7 cellular contexts compared by ENCODE assay signal in genomic region chr19:17334414-17335409, GRCh38. TPM values are rescaled to one million over a fixed set of nuclear protein-coding genes. Genes with fewer than 3 reads are reported as not detected.
DNase-seq lines count a peak whose midpoint lies in the region; ATAC-seq, FAIRE-seq and TF ChIP-seq lines count a peak whose summit lies in the region.

Gene ANO8, minus strand, starts transcription at chr19:17334855. Its CDS starts 185 bp downstream, at chr19:17334670.

- no peaks in the 10 kb centered on the region for H4K20me1 ChIP-seq in HepG2 (ENCODE audit: insufficient read depth, low read length)

- H3K4me3 ChIP-seq in HepG2 (replicated peaks in 1 of 3; ENCODE audit: insufficient read depth in 1 of 3, low read depth in 2 of 3, low read length in 3 of 3), result peak within 1 kb of the TSS; percentile 70 to 91 (median 77)

- CTCF ChIA-PET in HepG2 (lab: Yijun Ruan, JAX; ENCODE audit: low intra/inter-chr PET ratio, low total read pairs), result no interaction called here

- ATAC-seq in HG03565 (IDR thresholded peaks at IDR 0.05; ENCODE audit: unreplicated experiment), result peak; percentile 27
- ATAC-seq in HepG2, result peak; percentile 61

- POLR2A ChIA-PET in HepG2 (lab: Yijun Ruan, JAX), result interaction anchor here (0.6 to 3.7 kb wide), 7 partner anchors 17 to 120 kb away, joined by 3 to 37 read pairs (median 4); partner anchors contain the start of genes DDA1 and USE1

- peak within 1 kb of the TSS; percentile 68 for H3K27ac ChIP-seq in HepG2 (ENCODE audit: extremely low read length, insufficient read depth, low read length)

- peak within 1 kb of the TSS; percentile 91 for H3K4me2 ChIP-seq in HepG2 (ENCODE audit: low read depth, low read length)

- DNase-seq in NCI-H748 treated with DMSO at 0.1 percent for 48 hours (lab: John Stamatoyannopoulos, UW) (peak; percentile 79), dermis blood vessel endothelial cell (peak; percentile 99), HepG2 (ENCODE audit: low spot score) (peak; percentile 91)
- DNase-seq in activated CD4-positive, alpha-beta T cell treated with anti-CD3 and anti-CD28 coated beads, Interleukin-2, amount 50 U/mL, for 1 hour, result peak; percentile 96
- DNase-seq in stimulated activated CD4-positive, alpha-beta T cell treated with anti-CD3 and anti-CD28 coated beads, Interleukin-2, amount 100 ng/mL, for 4 hours (ENCODE audit: low read depth), result peak; percentile 92

- H3K9ac ChIP-seq in HepG2 (ENCODE audit: insufficient read depth, low read depth, low read length), result peak within 1 kb of the TSS; percentile 82

- TF ChIP-seq POLR2A in GM18526 (IDR thresholded peaks at IDR 0.05; ENCODE audit: extremely low read depth, insufficient read length) (peak; percentile 26), HepG2 (IDR thresholded peaks at IDR 0.05; ENCODE audit: insufficient read depth in 1 of 2, low read depth in 2 of 2, low read length in 2 of 2) (peak in 1 of 2 experiments; percentile 50; a peak in 1 of 4 replicates)

- peak; percentile 64 for FAIRE-seq in HepG2 (lab: Jason Lieb, UNC)

- H3K27me3 ChIP-seq in HepG2 (ENCODE audit: control insufficient read depth in 1 of 2, insufficient read depth in 2 of 2, low read length in 2 of 2), result no peaks in the 10 kb centered on the region; a peak in 1 of 5 replicates

- H3K4me1 ChIP-seq in HepG2 (ENCODE audit: insufficient read depth, low read length), result peaks cover 55% of the 10 kb centered on the region

- 0 out of 2 replicates have a peak, but pooled peaks have one; percentile 23 for TF ChIP-seq CTCF in HepG2 (CRISPR knock-in tag; IDR thresholded peaks at IDR 0.05)

- peak within 1 kb of the TSS; percentile 54 for H2AFZ ChIP-seq in HepG2 (ENCODE audit: low read length)

- TF ChIP-seq EP300 in HepG2 (IDR thresholded peaks at IDR 0.05; ENCODE audit: low read depth in 2 of 2, low read length in 2 of 2) (no peak), HepG2 (CRISPR knock-in tag; IDR thresholded peaks at IDR 0.05; ENCODE audit: borderline replicate concordance) (no peak)

- H3K79me2 ChIP-seq in HepG2 (ENCODE audit: insufficient read depth, low read length), result peaks cover 7% of the 10 kb centered on the region

- TF ChIP-seq RAD21 in HepG2 (CRISPR knock-in tag; IDR thresholded peaks at IDR 0.05), result peak; percentile 55

- 4% methylated on average over 34 of the region's 86 CpGs for WGBS in HepG2 (ENCODE audit: low lambda C conversion rate)

- no peaks in the 10 kb centered on the region for H3K9me3 ChIP-seq in HepG2 (ENCODE audit: low read length)

- BruUV-seq in HepG2 (replicated peaks; lab: Mats Ljungman, UMichigan), result no TSS peak

- intact Hi-C loops in HepG2 (cut with micrococcal nuclease; ENCODE audit: unreplicated experiment), result loop anchor here (5.0 kb wide), 1 partner anchor 73 kb away; the partner anchor contains the start of gene BST2

- 0 out of 5 replicates have a peak, but pooled peaks cover 0 to 4% of the 10 kb centered on the region in 2 experiments for H3K36me3 ChIP-seq in HepG2 (replicated peaks in 1 of 2; ENCODE audit: control insufficient read depth in 1 of 2, insufficient read depth in 2 of 2, low read length in 2 of 2)

- in situ Hi-C loops in HepG2 (cut with HindIII; ENCODE audit: extremely low pct_ligation_motif_present, low pct_unique_long_range_greater_than_20kb), result no loop called here

TF ChIP-seq in HepG2, 621 proteins besides CTCF, POLR2A, EP300 and RAD21 (continues in another document):
- TF ChIP-seq ZNF766 (CRISPR knock-in tag; IDR thresholded peaks at IDR 0.05; ENCODE audit: borderline replicate concordance) (peak; percentile 53; the same call in 1 of the 2 replicates), KMT2B (CRISPR knock-in tag; IDR thresholded peaks at IDR 0.05) (no peak), PREB (CRISPR knock-in tag; IDR thresholded peaks at IDR 0.05) (no peak), NCOR1 (IDR thresholded peaks at IDR 0.05; ENCODE audit: borderline replicate concordance, low read length) (no peak), TOE1 (CRISPR knock-in tag; IDR thresholded peaks at IDR 0.05) (no peak), FOXP1 (IDR thresholded peaks at IDR 0.05) (no peak), FOXP1 (CRISPR knock-in tag; IDR thresholded peaks at IDR 0.05) (no peak), SIN3A (IDR thresholded peaks at IDR 0.05; ENCODE audit: borderline replicate concordance, low read depth, low read length) (peak; percentile 78), TGIF2 (CRISPR knock-in tag; IDR thresholded peaks at IDR 0.05) (peak; percentile 62; the same call in 1 of the 2 replicates), JUND (CRISPR knock-in tag; IDR thresholded peaks at IDR 0.05) (0 out of 2 replicates have a peak, but pooled peaks have one; percentile 51)

RNA-seq across cellular contexts. Expression of gene ANO8, which starts in this region (rescaled TPM):
- total RNA-seq in dermis blood vessel endothelial cell (5.0 and 6.8 TPM in 2 replicates), HepG2 (2016; rRNA removed; fragmentation: Illumina TruSeq; extraction: Trizol) (0.79 and 1.8 TPM in 2 replicates)
- total RNA-seq in HepG2 (2016; cell fraction: cytosol; rRNA removed; fragmentation: Illumina TruSeq; extraction: Trizol; ENCODE audit: low read depth), result 0.26 and 0.51 TPM in 2 replicates
- total RNA-seq in HepG2 (2016; cell fraction: insoluble cytoplasmic fraction; rRNA removed; fragmentation: Illumina TruSeq; extraction: Trizol), result 0.62 and 2.2 TPM in 2 replicates
- total RNA-seq in HepG2 (2016; cell fraction: membrane; rRNA removed; fragmentation: Illumina TruSeq; extraction: Trizol), result 0.69 and 0.87 TPM in 2 replicates
- total RNA-seq in HepG2 (2016; cell fraction: nucleus; rRNA removed; fragmentation: Illumina TruSeq; extraction: Trizol), result 3.0 and 3.6 TPM in 2 replicates
- 3.5 and 5.1 TPM in 2 replicates for polyA plus RNA-seq in HepG2 (2011; rRNA removed)
- polyA plus RNA-seq in HepG2 (2011; cell fraction: cytosol; rRNA removed), result 1.8 and 2.2 TPM in 2 replicates
- polyA plus RNA-seq in HepG2 (2011; cell fraction: nucleus; rRNA removed), result 27.1 and 30.5 TPM in 2 replicates
- polyA plus RNA-seq in HepG2 (2012), result 3.2 and 4.5 TPM in 2 replicates
- polyA plus RNA-seq in HepG2 (2016; cell fraction: cytosol; fragmentation: Illumina TruSeq; extraction: Trizol; ENCODE audit: low read depth), result 0.24 and 0.28 TPM in 2 replicates
- polyA plus RNA-seq in HepG2 (2016; cell fraction: insoluble cytoplasmic fraction; fragmentation: Illumina TruSeq; extraction: Trizol; ENCODE audit: low read depth), result 0.87 and 1.1 TPM in 2 replicates
- 0.37 and 0.50 TPM in 2 replicates for polyA plus RNA-seq in HepG2 (2016; cell fraction: membrane; fragmentation: Illumina TruSeq; extraction: Trizol; ENCODE audit: low read depth)
- 12.4 and 14.0 TPM in 2 replicates for polyA plus RNA-seq in HepG2 (2016; cell fraction: nucleus; fragmentation: Illumina TruSeq; extraction: Trizol; ENCODE audit: insufficient read depth, low read depth)
- 7.6 and 10.4 TPM in 2 replicates for polyA minus RNA-seq in HepG2 (2011; rRNA and poly(A)+ RNA removed; ENCODE audit: low replicate concordance)
- polyA minus RNA-seq in HepG2 (2011; cell fraction: cytosol; rRNA and poly(A)+ RNA removed), result 3.0 TPM in 2 replicates
- polyA minus RNA-seq in HepG2 (2011; cell fraction: nucleus; rRNA and poly(A)+ RNA removed), result 9.2 and 9.3 TPM in 2 replicates

Comparison
In these comparisons a context has a peak if more than half of its experiments do, and no peak if none do; other contexts are left out.
1. Peak in every context shown above with its lines: DNase-seq, ATAC-seq, H3K4me3 ChIP-seq and H3K27ac ChIP-seq.